ENCODE assay signal across 8 cellular contexts in the genomic region with DNA sequence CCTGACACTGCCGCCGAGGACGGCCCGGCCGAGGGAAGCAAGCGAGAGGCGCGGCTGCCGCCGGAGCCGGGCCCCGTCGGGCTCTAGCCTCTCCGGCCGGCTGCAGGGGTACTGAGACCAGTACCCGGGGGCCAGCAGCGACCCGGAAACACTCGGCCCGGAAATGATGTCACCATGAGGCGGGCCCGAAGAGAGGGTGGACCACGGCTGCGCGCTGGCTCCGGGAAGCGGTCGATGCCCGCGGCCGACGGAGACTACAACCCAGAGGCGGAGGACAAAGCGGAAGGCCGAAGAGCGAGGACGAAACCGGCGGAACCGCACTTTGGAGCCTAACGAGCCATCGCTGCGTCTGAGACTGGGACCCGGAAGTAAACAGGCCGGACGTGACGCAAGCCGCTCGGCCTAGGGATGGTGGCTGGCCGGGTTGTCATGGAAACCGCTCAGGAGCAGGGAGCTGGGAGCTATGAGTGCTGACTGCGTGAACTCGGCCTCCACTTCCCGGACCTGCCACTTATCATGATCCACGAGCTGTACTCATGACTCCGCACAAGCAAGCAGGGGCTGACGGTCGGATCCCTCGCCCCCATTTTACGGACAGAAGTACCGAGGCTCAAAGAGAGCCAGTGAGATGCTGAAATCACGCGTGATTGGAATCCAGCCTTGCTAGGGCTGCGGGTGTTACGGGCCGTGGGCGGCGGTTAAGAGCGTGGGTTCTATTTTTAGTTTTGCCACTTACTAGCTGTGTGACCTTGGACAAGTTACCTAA. TPM values are rescaled to one million over a fixed set of nuclear protein-coding genes. Genes with fewer than 3 reads are reported as not detected.
DNase-seq lines count a peak whose midpoint lies in the region; ATAC-seq and TF ChIP-seq lines count a peak whose summit lies in the region.

TSS of gene SPATA2 (minus strand) at position 150 of the 766 bp plus-strand sequence. CDS start 7,039 bp downstream, outside the sequence.

- TF ChIP-seq CTCF in C4-2B (conservative IDR thresholded peaks at IDR 0.05) (no peak), dorsolateral prefrontal cortex (IDR thresholded peaks at IDR 0.05 in 54 of 56, conservative IDR thresholded peaks at IDR 0.05 in 2 of 56; ENCODE audit: low read depth in 1 of 56, partially characterized antibody in 56 of 56) (peak in 14 of 56 donors; percentile 7 to 35 (median 24)), lower leg skin (IDR thresholded peaks at IDR 0.05) (no peak)

- DNase-seq in NCI-H774 (lab: John Stamatoyannopoulos, UW) = peak; percentile 91
- peak; percentile 95 for DNase-seq in activated CD4-positive, alpha-beta T cell treated with anti-CD3 and anti-CD28 coated beads, Interleukin-2, amount 50 U/mL, for 48 hours
- peak; percentile 92 to 97 (median 96) for DNase-seq in dorsolateral prefrontal cortex
- DNase-seq in lower leg skin (ENCODE audit: low spot score in 2 of 2) = peak; percentile 94 to 99
- peak; percentile 90 to 92 for DNase-seq in stimulated activated CD4-positive, alpha-beta T cell treated with anti-CD3 and anti-CD28 coated beads, Interleukin-4, amount 100 ng/mL, for 4 hours

- H3K27ac ChIP-seq in C4-2B (peak within 1 kb of the TSS; percentile 97), dorsolateral prefrontal cortex (peak within 1 kb of the TSS; percentile 97 to 100 (median 100))

- no peak for TF ChIP-seq POLR2A in lower leg skin (IDR thresholded peaks at IDR 0.05)

- intact Hi-C loops in dorsolateral prefrontal cortex (cut with DNase I) (loop anchor here in 1 of 2 donors (1.0 kb wide), 1 partner anchor 63 kb away; no protein-coding TSS in a partner anchor), lower leg skin (cut with DNase I; ENCODE audit: low total_unique reads) (no loop called here)

- WGBS in lower leg skin, 2 donors = 0% methylated on average over 46 to 51 of the region's 69 CpGs

- H3K27me3 ChIP-seq in dorsolateral prefrontal cortex = no peaks in the 10 kb centered on the region

- peak; percentile 84 for ATAC-seq in GM19372 (IDR thresholded peaks at IDR 0.05; ENCODE audit: low read depth, unreplicated experiment)
- ATAC-seq in HG03521 (IDR thresholded peaks at IDR 0.05; ENCODE audit: unreplicated experiment) = peak; percentile 80

- H3K4me3 ChIP-seq in dorsolateral prefrontal cortex (peak within 1 kb of the TSS; percentile 81 to 100 (median 98)), lower leg skin (ENCODE audit: low read depth, poor library complexity, severe bottlenecking) (peak within 1 kb of the TSS; percentile 98)

RNA-seq across cellular contexts. Expression of gene SPATA2, which starts in this region (rescaled TPM):
- total RNA-seq in dorsolateral prefrontal cortex (10 to 100 TPM; 23.0 to 60.6 (median 41.6) TPM), lower leg skin (1 to 10 TPM; 5.3 to 8.2 (median 6.2) TPM)

Comparison
In these comparisons a context has a peak if more than half of its experiments do, and no peak if none do; other contexts are left out.
1. Peak in every context shown above with its lines: DNase-seq, ATAC-seq, H3K4me3 ChIP-seq and H3K27ac ChIP-seq.